In the genomic region with DNA sequence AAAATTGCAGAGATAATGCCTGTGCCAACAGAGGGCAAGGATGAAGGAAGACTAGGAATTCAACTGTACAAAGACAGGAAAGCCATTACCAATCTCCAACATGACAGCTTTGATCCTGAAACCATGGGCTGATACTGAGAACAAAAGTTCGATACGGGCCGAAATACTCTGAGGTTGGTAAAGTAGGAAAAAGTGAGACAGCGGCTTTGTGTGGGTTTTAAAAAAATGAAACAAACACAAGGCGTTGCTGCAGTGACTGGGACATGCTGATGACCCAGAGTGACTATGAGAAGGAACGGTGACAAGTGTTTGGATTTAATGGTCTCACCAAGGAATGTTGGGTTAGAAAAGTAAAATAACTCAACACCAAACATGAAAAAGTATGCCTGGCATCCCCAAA, we compare ENCODE assay signal across 14 cellular contexts. TPM values are rescaled to one million over a fixed set of nuclear protein-coding genes. Genes with fewer than 3 reads are reported as not detected.
DNase-seq lines count a peak whose midpoint lies in the region; ATAC-seq and TF ChIP-seq lines count a peak whose summit lies in the region.
"Had no signal": no experiment of that assay in that cellular context is flagged by ENCODE, and none has a peak within 500 bp of the region (broad histone marks: within the 10 kb centered on the region; RNA-seq: fewer than 3 reads in every experiment).

No MANE protein-coding gene starts in this region.

- CTCF ChIA-PET in activated naive CD4-positive, alpha-beta T cell treated with anti-CD3 and anti-CD28 coated beads for 36 hours (lab: Charles Lee) = no interaction called here
- CTCF ChIA-PET in CD4-positive, alpha-beta T cell (lab: Charles Lee) = no interaction called here

- no peak overlapping the region for H3K27ac ChIP-seq in CD4-positive, alpha-beta T cell (ENCODE audit: low read depth, low read length)
- H3K27ac ChIP-seq in esophagus muscularis mucosa (replicated peaks in 1 of 4) = no peak overlapping the region
- H3K27ac ChIP-seq: BLaER1 treated with 17β-estradiol and CSF1 and Interleukin-3, amounts not matched to agents 10 nM and 100 nM; Peyer's patch had no signal

- H3K9me3 Mint-ChIP-seq in activated naive CD4-positive, alpha-beta T cell treated with anti-CD3 and anti-CD28 coated beads for 36 hours = no peaks in the 10 kb centered on the region
- H3K9me3 Mint-ChIP-seq in CD4-positive, alpha-beta T cell = no peaks in the 10 kb centered on the region

- TF ChIP-seq POLR2A in esophagus muscularis mucosa (IDR thresholded peaks at IDR 0.05; ENCODE audit: low read depth) = no peak

- peaks cover 42 to 78% (median 56%) of the 10 kb centered on the region in 4 donors for H3K36me3 ChIP-seq in esophagus muscularis mucosa

- intact Hi-C loops in activated naive CD4-positive, alpha-beta T cell treated with anti-CD3 and anti-CD28 coated beads for 36 hours (cut with micrococcal nuclease) = no loop called here
- intact Hi-C loops in CD4-positive, alpha-beta T cell (cut with DNase I, micrococcal nuclease) = no loop called here
- intact Hi-C loops in esophagus muscularis mucosa (cut with DNase I) = no loop called here

- POLR2A ChIA-PET in CD4-positive, alpha-beta T cell (lab: Charles Lee) = no interaction called here

- WGBS in esophagus muscularis mucosa = 92% methylated on average over 6 of the region's 6 CpGs

- no peaks in the 10 kb centered on the region for H3K27me3 ChIP-seq in CD4-positive, alpha-beta T cell (ENCODE audit: control insufficient read depth, insufficient read depth, low read length)
- no peaks in the 10 kb centered on the region for H3K27me3 ChIP-seq in esophagus muscularis mucosa
- H3K27me3 ChIP-seq: BLaER1 treated with 17β-estradiol and CSF1 and Interleukin-3, amounts not matched to agents 10 nM and 100 nM; Peyer's patch had no signal

- H3K9me3 ChIP-seq in CD4-positive, alpha-beta T cell (ENCODE audit: control insufficient read depth, low read length) = no peaks in the 10 kb centered on the region
- no peaks in the 10 kb centered on the region for H3K9me3 ChIP-seq in T-helper 17 cell (ENCODE audit: control insufficient read depth, low read length, poor library complexity, severe bottlenecking)
- no peaks in the 10 kb centered on the region for H3K9me3 ChIP-seq in esophagus muscularis mucosa
- H3K9me3 ChIP-seq: BLaER1 treated with 17β-estradiol and CSF1 and Interleukin-3, amounts not matched to agents 10 nM and 100 nM; Peyer's patch had no signal

- H3K27me3 Mint-ChIP-seq in activated naive CD4-positive, alpha-beta T cell treated with anti-CD3 and anti-CD28 coated beads for 36 hours (ENCODE audit: low read depth) = no peaks in the 10 kb centered on the region
- no peaks in the 10 kb centered on the region for H3K27me3 Mint-ChIP-seq in CD4-positive, alpha-beta T cell
- H3K27me3 Mint-ChIP-seq in T-helper 17 cell = no peaks in the 10 kb centered on the region

- peak overlapping the region; percentile 62 for H3K27ac Mint-ChIP-seq in activated naive CD4-positive, alpha-beta T cell treated with anti-CD3 and anti-CD28 coated beads for 36 hours
- peak overlapping the region; percentile 48 for H3K27ac Mint-ChIP-seq in CD4-positive, alpha-beta T cell
- peak overlapping the region; percentile 10 for H3K27ac Mint-ChIP-seq in T-helper 17 cell

- peaks cover 51% of the 10 kb centered on the region for H3K36me3 Mint-ChIP-seq in activated naive CD4-positive, alpha-beta T cell treated with anti-CD3 and anti-CD28 coated beads for 36 hours (ENCODE audit: low read depth)
- peaks cover 69% of the 10 kb centered on the region for H3K36me3 Mint-ChIP-seq in CD4-positive, alpha-beta T cell (ENCODE audit: low read depth)
- peaks cover 2% of the 10 kb centered on the region for H3K36me3 Mint-ChIP-seq in T-helper 17 cell (ENCODE audit: low read depth)

- no peak for TF ChIP-seq CTCF in CD4-positive, alpha-beta T cell (IDR thresholded peaks at IDR 0.05)
- no peak for TF ChIP-seq CTCF in esophagus muscularis mucosa (IDR thresholded peaks at IDR 0.05)

- H3K4me1 Mint-ChIP-seq in activated naive CD4-positive, alpha-beta T cell treated with anti-CD3 and anti-CD28 coated beads for 36 hours (ENCODE audit: low read depth) = no peaks in the 10 kb centered on the region
- no peaks in the 10 kb centered on the region for H3K4me1 Mint-ChIP-seq in CD4-positive, alpha-beta T cell (ENCODE audit: low read depth)
- H3K4me1 Mint-ChIP-seq in T-helper 17 cell = no peaks in the 10 kb centered on the region

- DNase-seq in activated naive CD4-positive, alpha-beta T cell treated with anti-CD3 and anti-CD28 coated beads for 36 hours = no peak
- no peak for DNase-seq in activated naive CD4-positive, alpha-beta T cell treated with Interleukin-2 at 50 U/mL for 16 hours
- no peak for DNase-seq in CD4-positive, alpha-beta T cell
- DNase-seq in T-helper 17 cell = no peak
- peak; percentile 86 for DNase-seq in esophagus muscularis mucosa (ENCODE audit: extremely low spot score)
- DNase-seq in NCI-H510A (lab: John Stamatoyannopoulos, UW) = no peak
- DNase-seq: DMS79 treated with DMSO at 0.1 percent for 48 hours, KBM-7, NCI-H1105, NCI-H2081 treated with DMSO at 0.1 percent for 48 hours, NCI-H446 treated with DMSO at 0.1 percent for 48 hours, Peyer's patch had no signal

- no peak for ATAC-seq in CD4-positive, alpha-beta T cell (ENCODE audit: poor library complexity)
- ATAC-seq in T-helper 17 cell (no peak), GM21390 (IDR thresholded peaks at IDR 0.05; ENCODE audit: unreplicated experiment) (no peak)

- H3K4me3 Mint-ChIP-seq in activated naive CD4-positive, alpha-beta T cell treated with anti-CD3 and anti-CD28 coated beads for 36 hours = no peak overlapping the region
- no peak overlapping the region for H3K4me3 Mint-ChIP-seq in CD4-positive, alpha-beta T cell
- no peak overlapping the region for H3K4me3 Mint-ChIP-seq in T-helper 17 cell

- TF ChIP-seq EP300 in esophagus muscularis mucosa (IDR thresholded peaks at IDR 0.05) = no peak

- H3K4me3 ChIP-seq in esophagus muscularis mucosa = no peak overlapping the region
- H3K4me3 ChIP-seq: BLaER1 treated with 17β-estradiol and CSF1 and Interleukin-3, amounts not matched to agents 10 nM and 100 nM; Peyer's patch had no signal

- no peaks in the 10 kb centered on the region for H3K4me1 ChIP-seq in esophagus muscularis mucosa
- H3K4me1 ChIP-seq: BLaER1 treated with 17β-estradiol and CSF1 and Interleukin-3, amounts not matched to agents 10 nM and 100 nM; Peyer's patch had no signal

RNA-seq across cellular contexts. Expression of gene SDC1, which starts 24.2 kb away (rescaled TPM):
- under 1 TPM; 0.67 TPM for total RNA-seq in activated naive CD4-positive, alpha-beta T cell treated with anti-CD3 and anti-CD28 coated beads for 36 hours
- total RNA-seq in CD4-positive, alpha-beta T cell = not detected
- not detected for total RNA-seq in T-helper 17 cell
- 1 to 10 TPM in 1 of 4 donors, under 1 TPM in 3; 0.33 to 1.6 (median 0.47) TPM for total RNA-seq in esophagus muscularis mucosa

Comparison
In these comparisons a context has a peak if more than half of its experiments do, and no peak if none do; other contexts are left out.
1. H3K27ac Mint-ChIP-seq: peak in every context shown above with its lines; median percentile 62 in activated naive CD4-positive, alpha-beta T cell treated with anti-CD3 and anti-CD28 coated beads for 36 hours; 48 in CD4-positive, alpha-beta T cell; 10 in T-helper 17 cell.